ENCODE assay signal across 8 cellular contexts in the genomic region with DNA sequence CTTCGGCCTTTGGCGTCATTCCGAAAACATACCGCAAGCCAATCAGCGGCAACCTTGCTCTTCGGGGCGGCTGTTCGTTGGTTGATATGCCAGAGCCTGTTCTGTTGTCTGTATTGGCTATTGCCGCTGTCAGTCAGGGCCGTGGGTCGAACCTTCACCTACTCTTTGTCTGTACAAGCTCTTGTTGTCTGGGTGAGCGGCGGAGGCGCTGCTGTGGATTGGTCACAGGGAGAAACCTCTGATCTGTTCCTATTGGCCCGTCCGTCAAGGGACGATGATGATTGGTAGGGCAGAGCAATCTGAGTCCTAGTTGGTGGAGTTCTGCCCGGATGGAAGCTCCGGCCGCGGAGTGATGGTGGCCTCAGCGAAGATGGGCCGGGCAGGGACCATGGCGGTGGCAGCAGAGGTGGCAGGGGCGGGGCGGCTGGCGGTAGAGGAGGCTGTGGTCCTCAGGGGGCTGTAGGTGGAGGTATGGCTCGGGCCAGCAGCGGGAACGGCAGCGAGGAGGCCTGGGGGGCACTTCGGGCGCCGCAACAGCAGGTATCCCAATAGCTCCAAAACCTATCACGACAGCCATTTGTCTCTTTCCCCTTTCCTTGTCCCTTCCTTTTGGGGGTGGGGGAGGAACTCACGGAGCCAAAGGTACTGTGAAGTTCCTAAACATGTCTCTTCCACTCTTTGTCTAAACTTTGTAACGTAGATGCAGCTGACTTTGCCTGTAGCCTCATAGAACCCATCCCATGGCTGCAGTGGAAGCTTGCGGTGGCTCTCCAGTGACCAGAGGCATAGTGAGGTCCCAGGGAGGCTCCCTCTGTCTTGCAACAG. TPM values are rescaled to one million over a fixed set of nuclear protein-coding genes. Genes with fewer than 3 reads are reported as not detected.
DNase-seq lines count a peak whose midpoint lies in the region; TF ChIP-seq lines count a peak whose summit lies in the region.

TSS of gene WBP1 (plus strand) at position 307 of the 825 bp plus-strand sequence. CDS start at position 472, 165 bp downstream.

- no peaks in the 10 kb centered on the region for H3K9me2 ChIP-seq in MM.1S (replicated peaks; ENCODE audit: insufficient read depth, low read length)

- peaks cover 30% of the 10 kb centered on the region for H3K79me2 ChIP-seq in MM.1S (ENCODE audit: low read length)

- H3K9me3 ChIP-seq in HAP-1 (no peaks in the 10 kb centered on the region), MM.1S (replicated peaks; ENCODE audit: insufficient read depth, low read length) (no peaks in the 10 kb centered on the region)

- H3K36me3 ChIP-seq in HAP-1 (replicated peaks), result peaks cover 25% of the 10 kb centered on the region
- H3K36me3 ChIP-seq in MM.1S (replicated peaks; ENCODE audit: insufficient read depth, low read length), result no peaks in the 10 kb centered on the region

- DNase-seq in ELF-1 (ENCODE audit: low read depth, low spot score), result peak; percentile 100
- DNase-seq in HAP-1 (ENCODE audit: low spot score in 2 of 2), result peak; percentile 99 to 100
- DNase-seq in MM.1S, result peak; percentile 100
- DNase-seq in SIG-M5 (lab: John Stamatoyannopoulos, UW), result peak; percentile 100
- peak; percentile 75 for DNase-seq in activated gamma-delta T cell (lab: John Stamatoyannopoulos, UW)
- peak; percentile 100 for DNase-seq in fibroblast of the aortic adventitia (ENCODE audit: low read depth)

- H3K27me3 ChIP-seq in HAP-1 (ENCODE audit: low read depth) (no peaks in the 10 kb centered on the region), MM.1S (replicated peaks; ENCODE audit: insufficient read depth, low read length) (no peaks in the 10 kb centered on the region)

- H3K4me2 ChIP-seq in MM.1S (ENCODE audit: low read depth, low read length), result peak within 1 kb of the TSS; percentile 86

- peak within 1 kb of the TSS; percentile 94 to 97 (median 96) for H3K4me3 Mint-ChIP-seq in nephron
- H3K4me3 Mint-ChIP-seq in stimulated activated naive CD8-positive, alpha-beta T cell treated with anti-CD3 and anti-CD28 coated beads, Interleukin-15, Interleukin-2, amounts not matched to agents 100 ng/mL and 50 ng/mL, for 24 hours, result peak within 1 kb of the TSS; percentile 96

- H2AFZ ChIP-seq in MM.1S (ENCODE audit: low read length), result peak within 1 kb of the TSS; percentile 85

- no peaks in the 10 kb centered on the region for H3K27me3 Mint-ChIP-seq in nephron (ENCODE audit: low read depth)
- no peaks in the 10 kb centered on the region for H3K27me3 Mint-ChIP-seq in stimulated activated naive CD8-positive, alpha-beta T cell treated with anti-CD3 and anti-CD28 coated beads, Interleukin-15, Interleukin-2, amounts not matched to agents 100 ng/mL and 50 ng/mL, for 24 hours

- in situ Hi-C loops in HAP-1 (cut with MboI; ENCODE audit: low sequenced_read_pairs), result loop anchor here (10.0 kb wide), 1 partner anchor 724 kb away; the partner anchor contains the start of gene TPRKB

- TF ChIP-seq CTCF in MM.1S (IDR thresholded peaks at IDR 0.05; ENCODE audit: low read length) (no peak), fibroblast of the aortic adventitia (IDR thresholded peaks at IDR 0.05; ENCODE audit: insufficient read depth, low read length) (no peak), nephron (IDR thresholded peaks at IDR 0.05; ENCODE audit: unreplicated experiment in 3 of 3) (no peak)

- H3K4me1 ChIP-seq in HAP-1 (peaks cover 16% of the 10 kb centered on the region), MM.1S (ENCODE audit: low read length) (peaks cover 16% of the 10 kb centered on the region)

- peak within 1 kb of the TSS; percentile 71 for H3K4me3 ChIP-seq in HAP-1
- H3K4me3 ChIP-seq in MM.1S (ENCODE audit: low read length), result peak within 1 kb of the TSS; percentile 86
- peak within 1 kb of the TSS; percentile 74 for H3K4me3 ChIP-seq in fibroblast of the aortic adventitia (ENCODE audit: low read depth, low read length)

- peaks cover 11% of the 10 kb centered on the region for H3K36me3 Mint-ChIP-seq in nephron (ENCODE audit: low read depth)
- H3K36me3 Mint-ChIP-seq in stimulated activated naive CD8-positive, alpha-beta T cell treated with anti-CD3 and anti-CD28 coated beads, Interleukin-15, Interleukin-2, amounts not matched to agents 100 ng/mL and 50 ng/mL, for 24 hours (ENCODE audit: low read depth), result peaks cover 30% of the 10 kb centered on the region

- H3K27ac ChIP-seq in MM.1S (ENCODE audit: low read length), result peak within 1 kb of the TSS; percentile 97

- peak within 1 kb of the TSS; percentile 83 to 99 (median 96) for H3K27ac Mint-ChIP-seq in nephron
- H3K27ac Mint-ChIP-seq in stimulated activated naive CD8-positive, alpha-beta T cell treated with anti-CD3 and anti-CD28 coated beads, Interleukin-15, Interleukin-2, amounts not matched to agents 100 ng/mL and 50 ng/mL, for 24 hours, result peak within 1 kb of the TSS; percentile 98

- H3K9ac ChIP-seq in MM.1S (ENCODE audit: low read length), result peak within 1 kb of the TSS; percentile 92

- no peaks in the 10 kb centered on the region for H3K9me3 Mint-ChIP-seq in nephron
- no peaks in the 10 kb centered on the region for H3K9me3 Mint-ChIP-seq in stimulated activated naive CD8-positive, alpha-beta T cell treated with anti-CD3 and anti-CD28 coated beads, Interleukin-15, Interleukin-2, amounts not matched to agents 100 ng/mL and 50 ng/mL, for 24 hours

- H3K4me1 Mint-ChIP-seq in nephron, result peaks cover 48% of the 10 kb centered on the region
- peaks cover 63% of the 10 kb centered on the region for H3K4me1 Mint-ChIP-seq in stimulated activated naive CD8-positive, alpha-beta T cell treated with anti-CD3 and anti-CD28 coated beads, Interleukin-15, Interleukin-2, amounts not matched to agents 100 ng/mL and 50 ng/mL, for 24 hours (ENCODE audit: low read depth)

- no peaks in the 10 kb centered on the region for H4K20me1 ChIP-seq in MM.1S (ENCODE audit: insufficient read depth, low read length)

- peaks cover 13% of the 10 kb centered on the region; the same call in 1 of the 2 replicates for H3F3A ChIP-seq in MM.1S (ENCODE audit: insufficient read depth, low read length)

RNA-seq across cellular contexts. Expression of gene WBP1, which starts in this region (rescaled TPM):
- total RNA-seq in fibroblast of the aortic adventitia (ENCODE audit: low replicate concordance), result 24.4 and 27.6 TPM in 2 replicates

Comparison
In these comparisons a context has a peak if more than half of its experiments do, and no peak if none do; other contexts are left out.
1. Peak in every context shown above with its lines: DNase-seq, H3K4me3 ChIP-seq and H3K27ac ChIP-seq.